ENCODE assay signal across 14 cellular contexts in the genomic region with DNA sequence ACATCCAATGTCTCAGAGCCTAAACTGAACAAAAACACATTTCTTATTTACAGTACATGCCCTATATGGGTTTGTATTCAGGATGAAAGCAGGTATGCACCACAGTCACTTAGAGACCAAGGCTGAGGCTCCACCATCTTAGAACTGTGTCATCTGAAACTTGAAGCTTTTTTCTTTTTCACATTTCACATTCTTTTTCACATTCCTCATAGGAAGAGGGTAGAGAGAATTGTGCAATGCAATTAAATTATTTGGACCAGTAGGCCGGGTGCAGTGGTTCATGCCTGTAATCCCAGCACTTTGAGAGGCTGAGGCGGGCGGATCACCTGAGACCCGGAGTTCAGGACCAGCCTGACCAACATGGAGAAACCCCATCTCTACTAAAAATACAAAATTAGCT.
"Had no signal": no experiment of that assay in that cellular context is flagged by ENCODE, and none has a peak within 500 bp of the region (broad histone marks: within the 10 kb centered on the region; RNA-seq: fewer than 3 reads in every experiment).

No MANE protein-coding gene starts in this region.

- H3K4me1 ChIP-seq: stomach had no signal

- H3K9me3 ChIP-seq: stomach, thoracic aorta had no signal

- H3K4me3 ChIP-seq: stomach, thoracic aorta had no signal

- H3K27me3 ChIP-seq: brain microvascular endothelial cell, stomach had no signal

- H3K36me3 ChIP-seq: brain microvascular endothelial cell, stomach, thoracic aorta had no signal

- ATAC-seq: left lobe of liver had no signal

- DNase-seq: activated B cell treated with CpG ODN at 0.5 μM for 24 hours; activated CD4-positive, alpha-beta T cell treated with anti-CD3 and anti-CD28 coated beads, Interleukin-2, amount 50 U/mL, for 1 hour; activated naive CD4-positive, alpha-beta T cell treated with anti-CD3 and anti-CD28 coated beads, Interleukin-2, amount 10 ng/mL, durations not matched to agents 7 days and 5 days; amniotic stem cell; brain microvascular endothelial cell; cerebellar nuclear complex; foreskin melanocyte; head of caudate nucleus; islet precursor cell; stimulated activated CD4-positive, alpha-beta T cell treated with anti-CD3 and anti-CD28 coated beads, Interleukin-4, amount 100 ng/mL, for 4 hours; stomach; T-helper 2 cell had no signal

- H3K27ac ChIP-seq: brain microvascular endothelial cell, stomach, thoracic aorta had no signal
